10 cellular contexts compared by ENCODE assay signal in genomic region chr15:52658955-52659354, GRCh38. TPM values are rescaled to one million over a fixed set of nuclear protein-coding genes. Genes with fewer than 3 reads are reported as not detected.
DNase-seq lines count a peak whose midpoint lies in the region; ATAC-seq and TF ChIP-seq lines count a peak whose summit lies in the region.
"Had no signal": no experiment of that assay in that cellular context is flagged by ENCODE, and none has a peak within 500 bp of the region (broad histone marks: within the 10 kb centered on the region; RNA-seq: fewer than 3 reads in every experiment).

No MANE protein-coding gene starts in this region.

- no peak overlapping the region for H3K4me2 ChIP-seq in Karpas-422 (ENCODE audit: low read depth, low read length, poor library complexity, severe bottlenecking)

- POLR2A ChIA-PET in RWPE1 (lab: Yijun Ruan, JAX; ENCODE audit: low non-redundant PET) = no interaction called here

- TF ChIP-seq CTCF in epithelial cell of esophagus (IDR thresholded peaks at IDR 0.05; ENCODE audit: insufficient read depth, low read depth, low read length, missing control alignments) = no peak
- TF ChIP-seq CTCF in RWPE1 (conservative IDR thresholded peaks at IDR 0.05; ENCODE audit: low read depth) = no peak

- peaks cover 78% of the 10 kb centered on the region for H3K4me1 ChIP-seq in Karpas-422 (ENCODE audit: low read length)

- H2AFZ ChIP-seq in Karpas-422 (ENCODE audit: low read length) = no peak overlapping the region

- peak; percentile 88 for ATAC-seq in GM18861 (IDR thresholded peaks at IDR 0.05; ENCODE audit: unreplicated experiment)
- peak; percentile 64 for ATAC-seq in GM21737 (IDR thresholded peaks at IDR 0.05; ENCODE audit: unreplicated experiment)
- ATAC-seq in HG02970 (IDR thresholded peaks at IDR 0.05; ENCODE audit: low FRiP score, unreplicated experiment) = no peak
- ATAC-seq: gastroesophageal sphincter had no signal

- H3K4me3 ChIP-seq in Karpas-422 (ENCODE audit: low read length) = no peak overlapping the region
- no peak overlapping the region for H3K4me3 ChIP-seq in epithelial cell of esophagus (ENCODE audit: low read length)
- H3K4me3 ChIP-seq: gastroesophageal sphincter had no signal

- H3K79me2 ChIP-seq in Karpas-422 (ENCODE audit: low read length) = peaks cover 95% of the 10 kb centered on the region

- DNase-seq in Karpas-422 = no peak
- DNase-seq in epithelial cell of esophagus (ENCODE audit: low read depth) = peak; percentile 36
- DNase-seq in inferior parietal cortex (ENCODE audit: extremely low spot score) = no peak
- DNase-seq in NCI-H69 (lab: John Stamatoyannopoulos, UW) = no peak
- DNase-seq in RWPE1 (ENCODE audit: low spot score) = no peak
- DNase-seq: NCI-H2029 had no signal

- H3K9me3 ChIP-seq in Karpas-422 (ENCODE audit: low read length) = no peaks in the 10 kb centered on the region
- H3K9me3 ChIP-seq: gastroesophageal sphincter had no signal

- no peaks in the 10 kb centered on the region for H3K9me2 ChIP-seq in Karpas-422 (replicated peaks; ENCODE audit: insufficient read depth, low read length)

- peak overlapping the region; percentile 46 for H3K27ac ChIP-seq in Karpas-422 (ENCODE audit: low read length)
- H3K27ac ChIP-seq in RWPE1 = no peak overlapping the region

- CTCF ChIA-PET in RWPE1 (lab: Yijun Ruan, JAX) = interaction anchor here (0.6 to 0.9 kb wide), 3 partner anchors 15 to 529 kb away, joined by 3 to 5 read pairs (median 3); no protein-coding TSS in a partner anchor

- H3K27me3 ChIP-seq in Karpas-422 (ENCODE audit: low read length) = no peaks in the 10 kb centered on the region
- H3K27me3 ChIP-seq: gastroesophageal sphincter had no signal

- H4K20me1 ChIP-seq in Karpas-422 (ENCODE audit: insufficient read depth, low read depth, low read length) = peaks cover 4% of the 10 kb centered on the region; the same call in 1 of the 2 replicates

- H3K36me3 ChIP-seq in Karpas-422 (ENCODE audit: insufficient read depth, low read length) = peaks cover 72% of the 10 kb centered on the region; the same call in 1 of the 2 replicates

- H3K9ac ChIP-seq in Karpas-422 (ENCODE audit: low read length) = no peak overlapping the region

RNA-seq across cellular contexts. Expression of gene ATOSA, which starts 20.2 kb away (rescaled TPM):
- 107 and 255 TPM in 2 replicates for total RNA-seq in Karpas-422 (2014; rRNA removed; shearing (Covaris generic); ENCODE audit: low replicate concordance)
